In genomic region chr11:67983916-67984315, GRCh38 we compare ENCODE assay signal across 19 cellular contexts.
"Had no signal": no experiment of that assay in that cellular context is flagged by ENCODE, and none has a peak within 500 bp of the region (broad histone marks: within the 10 kb centered on the region; RNA-seq: fewer than 3 reads in every experiment).

No MANE protein-coding gene starts in this region.

- H3K4me1 ChIP-seq: gastroesophageal sphincter, left ventricle myocardium inferior had no signal

- ATAC-seq: effector memory CD8-positive, alpha-beta T cell; gastroesophageal sphincter; left cardiac atrium had no signal

- DNase-seq: effector memory CD8-positive, alpha-beta T cell; esophagus squamous epithelium; foreskin fibroblast; glutamatergic neuron; kidney; left cardiac atrium; left ventricle myocardium inferior; mesenchymal stem cell; naive B cell; small intestine; stimulated activated CD4-positive, alpha-beta T cell treated with anti-CD3 and anti-CD28 coated beads, Interleukin-12 subunit alpha, Interleukin-12 subunit beta, amount 100 ng/mL, for 4 hours; stimulated activated naive CD4-positive, alpha-beta T cell; stomach; substantia nigra; transverse colon had no signal

- H3K27me3 ChIP-seq: transverse colon had no signal

- H3K36me3 ChIP-seq: esophagus squamous epithelium, gastroesophageal sphincter, left ventricle myocardium inferior, stomach, thoracic aorta, transverse colon had no signal

- H3K9me3 ChIP-seq: esophagus squamous epithelium, gastroesophageal sphincter, left ventricle myocardium inferior, stomach, thoracic aorta, transverse colon had no signal

- H3K4me3 ChIP-seq: esophagus squamous epithelium, gastroesophageal sphincter, left ventricle myocardium inferior, lung, stomach, thoracic aorta, transverse colon had no signal

- H3K27ac ChIP-seq: epithelial cell of prostate, esophagus squamous epithelium, gastroesophageal sphincter, left ventricle myocardium inferior, stomach, thoracic aorta, transverse colon had no signal
